Comparison of ENCODE assay signal across 20 cellular contexts in the genomic region with DNA sequence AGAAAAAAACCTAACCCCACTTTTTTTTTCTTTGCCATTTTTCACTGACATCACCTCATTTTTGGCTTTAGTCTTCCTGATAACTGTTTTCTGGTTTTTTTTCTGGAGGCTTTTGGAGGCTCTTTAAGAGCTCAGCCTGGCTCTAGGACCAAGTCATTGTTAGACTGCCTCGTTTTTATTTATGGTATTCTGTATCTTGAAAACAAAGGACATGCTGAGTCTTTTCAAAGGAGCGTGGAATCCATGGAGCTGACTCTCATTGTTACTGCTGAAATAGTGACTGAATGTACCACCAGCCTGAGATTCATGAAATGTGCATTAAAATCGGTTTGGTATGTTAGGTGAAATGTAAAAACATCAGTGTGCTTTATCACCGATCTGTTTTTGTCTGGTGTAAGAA. TPM values are rescaled to one million over a fixed set of nuclear protein-coding genes. Genes with fewer than 3 reads are reported as not detected.
A peak's percentile ranks its signal among the peaks of the same experiment; 100 is the strongest.
DNase-seq lines count a peak whose midpoint lies in the region; ATAC-seq and TF ChIP-seq lines count a peak whose summit lies in the region.
"Had no signal": no experiment of that assay in that cellular context is flagged by ENCODE, and none has a peak within 500 bp of the region (broad histone marks: within the 10 kb centered on the region; RNA-seq: fewer than 3 reads in every experiment).

No MANE protein-coding gene starts in this region.

- peaks cover 4 to 27% (median 8%) of the 10 kb centered on the region in 5 experiments for H3K9me3 Mint-ChIP-seq in brain
- no peaks in the 10 kb centered on the region for H3K9me3 Mint-ChIP-seq in stimulated activated memory B cell treated with anti-CD40 and anti-IgM and Interleukin-4, amounts not matched to agents 10 μg/mL and 1 μg/mL and 100 μg/mL, for 72 hours
- H3K9me3 Mint-ChIP-seq in activated naive CD4-positive, alpha-beta T cell treated with anti-CD3 and anti-CD28 coated beads, Interleukin-2, amount 50 U/mL, for 72 hours = peaks cover 0 to 8% of the 10 kb centered on the region in 2 donors
- H3K9me3 Mint-ChIP-seq: central memory CD8-positive, alpha-beta T cell had no signal

- H3K4me3 Mint-ChIP-seq in brain = peak overlapping the region; percentile 0 to 33 (median 19)
- no peak overlapping the region for H3K4me3 Mint-ChIP-seq in stimulated activated memory B cell treated with anti-CD40 and anti-IgM and Interleukin-4, amounts not matched to agents 10 μg/mL and 1 μg/mL and 100 μg/mL, for 72 hours
- H3K4me3 Mint-ChIP-seq: activated CD4-positive, alpha-beta memory T cell treated with anti-CD3 and anti-CD28 coated beads, Interleukin-2, amount 10 ng/mL, durations not matched to agents 7 days and 5 days; activated T-cell treated with anti-CD3 and anti-CD28 coated beads, Interleukin-2, amount 50 U/mL, for 72 hours; CD8-positive, alpha-beta memory T cell; central memory CD8-positive, alpha-beta T cell; effector memory CD8-positive, alpha-beta T cell; natural killer cell had no signal

- H3K4me1 ChIP-seq in HAP-1 (peaks cover 8% of the 10 kb centered on the region), adrenal gland (replicated peaks in 1 of 2) (peaks cover 3 to 21% of the 10 kb centered on the region in 2 donors)

- TF ChIP-seq CTCF in BJ (IDR thresholded peaks at IDR 0.05; ENCODE audit: insufficient read depth, low read depth, low read length) (no peak), brain (conservative IDR thresholded peaks at IDR 0.05) (no peak), adrenal gland (IDR thresholded peaks at IDR 0.05) (no peak)

- WGBS in adrenal gland, 4 donors = 62 to 69% (median 65%) methylated on average over 4 of the region's 4 CpGs

- H3K36me3 ChIP-seq in BJ (ENCODE audit: control insufficient read depth, insufficient read depth, low read length) (no peaks in the 10 kb centered on the region), HAP-1 (replicated peaks) (no peaks in the 10 kb centered on the region), adrenal gland (replicated peaks in 1 of 2) (no peaks in the 10 kb centered on the region)
- H3K36me3 ChIP-seq: MG63, stomach, vagina had no signal

- POLR2A ChIA-PET in BJ (lab: Charles Lee) = no interaction called here

- peak overlapping the region; percentile 2; the same call in 1 of the 2 replicates for H3K4me3 ChIP-seq in BJ (ENCODE audit: low read depth, low read length)
- H3K4me3 ChIP-seq in HAP-1 = no peak overlapping the region
- H3K4me3 ChIP-seq in adrenal gland = no peak overlapping the region
- H3K4me3 ChIP-seq: MG63, stomach, vagina had no signal

- peaks cover 49% of the 10 kb centered on the region for H3K36me3 Mint-ChIP-seq in brain
- no peaks in the 10 kb centered on the region for H3K36me3 Mint-ChIP-seq in stimulated activated memory B cell treated with anti-CD40 and anti-IgM and Interleukin-4, amounts not matched to agents 10 μg/mL and 1 μg/mL and 100 μg/mL, for 72 hours
- no peaks in the 10 kb centered on the region for H3K36me3 Mint-ChIP-seq in activated naive CD4-positive, alpha-beta T cell treated with anti-CD3 and anti-CD28 coated beads, Interleukin-2, amount 50 U/mL, for 72 hours
- H3K36me3 Mint-ChIP-seq: CD8-positive, alpha-beta memory T cell; natural killer cell had no signal

- intact Hi-C loops in adrenal gland (cut with DNase I) = no loop called here

- H3K9me3 ChIP-seq in HAP-1 = no peaks in the 10 kb centered on the region
- H3K9me3 ChIP-seq in adrenal gland (replicated peaks in 1 of 3) = no peaks in the 10 kb centered on the region
- H3K9me3 ChIP-seq: MG63, stomach, vagina had no signal

- H3K27me3 Mint-ChIP-seq in brain = no peaks in the 10 kb centered on the region
- peaks cover 11% of the 10 kb centered on the region for H3K27me3 Mint-ChIP-seq in stimulated activated memory B cell treated with anti-CD40 and anti-IgM and Interleukin-4, amounts not matched to agents 10 μg/mL and 1 μg/mL and 100 μg/mL, for 72 hours
- H3K27me3 Mint-ChIP-seq: activated CD4-positive, alpha-beta memory T cell treated with anti-CD3 and anti-CD28 coated beads, Interleukin-2, amount 10 ng/mL, durations not matched to agents 7 days and 5 days; CD8-positive, alpha-beta memory T cell; central memory CD8-positive, alpha-beta T cell; effector memory CD8-positive, alpha-beta T cell had no signal

- H3K27me3 ChIP-seq in BJ (ENCODE audit: control insufficient read depth, insufficient read depth, low read length) (no peaks in the 10 kb centered on the region), HAP-1 (ENCODE audit: low read depth) (no peaks in the 10 kb centered on the region), adrenal gland (no peaks in the 10 kb centered on the region)
- H3K27me3 ChIP-seq: MG63, stomach, vagina had no signal

- H3K27ac ChIP-seq in adrenal gland = no peak overlapping the region
- H3K27ac ChIP-seq: stomach, vagina had no signal

- CTCF ChIA-PET in BJ (lab: Yijun Ruan, JAX) = interaction anchor here (0.5 to 1.8 kb wide), 2 partner anchors 46 to 90 kb away, joined by 4 to 6 read pairs; no protein-coding TSS in a partner anchor

- no peak for DNase-seq in BJ (ENCODE audit: low read depth)
- peak; percentile 48 to 89 for DNase-seq in HAP-1 (ENCODE audit: low spot score in 2 of 2)
- DNase-seq in midbrain (lab: John Stamatoyannopoulos, UW) = peak; percentile 27
- no peak for DNase-seq in adrenal gland
- no peak for DNase-seq in activated naive CD4-positive, alpha-beta T cell treated with anti-CD3 and anti-CD28 coated beads, Interleukin-2, amount 50 U/mL, for 72 hours (ENCODE audit: low spot score in 2 of 2)
- DNase-seq: activated CD4-positive, alpha-beta memory T cell treated with anti-CD3 and anti-CD28 coated beads, Interleukin-2, amount 10 ng/mL, durations not matched to agents 7 days and 5 days; activated T-cell treated with anti-CD3 and anti-CD28 coated beads, Interleukin-2, amount 50 U/mL, for 72 hours; CD8-positive, alpha-beta memory T cell; effector memory CD8-positive, alpha-beta T cell; foreskin melanocyte; MG63; natural killer cell; NCI-H2029 treated with DMSO at 0.1 percent for 48 hours; NCI-H774; stomach had no signal

- H3K4me1 Mint-ChIP-seq in brain = peaks cover 17% of the 10 kb centered on the region
- H3K4me1 Mint-ChIP-seq in stimulated activated memory B cell treated with anti-CD40 and anti-IgM and Interleukin-4, amounts not matched to agents 10 μg/mL and 1 μg/mL and 100 μg/mL, for 72 hours = no peaks in the 10 kb centered on the region
- H3K4me1 Mint-ChIP-seq: activated CD4-positive, alpha-beta memory T cell treated with anti-CD3 and anti-CD28 coated beads, Interleukin-2, amount 10 ng/mL, durations not matched to agents 7 days and 5 days; CD8-positive, alpha-beta memory T cell; central memory CD8-positive, alpha-beta T cell; natural killer cell had no signal

- in situ Hi-C loops in HAP-1 (cut with MboI; ENCODE audit: low sequenced_read_pairs) = no loop called here

- ATAC-seq in stimulated activated memory B cell treated with anti-CD40 and anti-IgM and Interleukin-4, amounts not matched to agents 10 μg/mL and 1 μg/mL and 100 μg/mL, for 72 hours = no peak
- no peak for ATAC-seq in activated naive CD4-positive, alpha-beta T cell treated with anti-CD3 and anti-CD28 coated beads, Interleukin-2, amount 50 U/mL, for 72 hours
- no peak for ATAC-seq in HG02610 (IDR thresholded peaks at IDR 0.05; ENCODE audit: unreplicated experiment)
- ATAC-seq: activated T-cell treated with anti-CD3 and anti-CD28 coated beads, Interleukin-2, amount 50 U/mL, for 72 hours; effector memory CD8-positive, alpha-beta T cell; natural killer cell had no signal

- peak overlapping the region; percentile 22 to 73 (median 59) for H3K27ac Mint-ChIP-seq in brain
- H3K27ac Mint-ChIP-seq in stimulated activated memory B cell treated with anti-CD40 and anti-IgM and Interleukin-4, amounts not matched to agents 10 μg/mL and 1 μg/mL and 100 μg/mL, for 72 hours = no peak overlapping the region
- H3K27ac Mint-ChIP-seq in activated naive CD4-positive, alpha-beta T cell treated with anti-CD3 and anti-CD28 coated beads, Interleukin-2, amount 50 U/mL, for 72 hours = no peak overlapping the region
- H3K27ac Mint-ChIP-seq: activated CD4-positive, alpha-beta memory T cell treated with anti-CD3 and anti-CD28 coated beads, Interleukin-2, amount 10 ng/mL, durations not matched to agents 7 days and 5 days; activated T-cell treated with anti-CD3 and anti-CD28 coated beads, Interleukin-2, amount 50 U/mL, for 72 hours; CD8-positive, alpha-beta memory T cell; effector memory CD8-positive, alpha-beta T cell; natural killer cell had no signal

- no peak for TF ChIP-seq POLR2A in adrenal gland (IDR thresholded peaks at IDR 0.05)

RNA-seq across cellular contexts. Expression of a gene that starts 28.0 kb away (rescaled TPM):
- polyA plus RNA-seq in BJ (2011; rRNA removed) (27.5 and 27.7 TPM in 2 replicates), brain (ENCODE audit: insufficient read depth, low read depth, low replicate concordance) (4.0 TPM), adrenal gland (10 to 100 TPM in 1 of 3 donors, 1 to 10 TPM in 2; 2.4 to 18.6 (median 4.4) TPM)
- 39.2 and 47.9 TPM in 2 replicates for polyA minus RNA-seq in BJ (2011; rRNA and poly(A)+ RNA removed)
- total RNA-seq in adrenal gland = 10 to 100 TPM; 10.7 to 31.5 (median 15.0) TPM
- not detected for total RNA-seq in activated naive CD4-positive, alpha-beta T cell treated with anti-CD3 and anti-CD28 coated beads, Interleukin-2, amount 50 U/mL, for 72 hours
- total RNA-seq: activated CD4-positive, alpha-beta memory T cell treated with anti-CD3 and anti-CD28 coated beads, Interleukin-2, amount 10 ng/mL, durations not matched to agents 7 days and 5 days had no signal
- polyA plus RNA-seq: CD8-positive, alpha-beta memory T cell had no signal

Comparison
In these comparisons a context has a peak if more than half of its experiments do, and no peak if none do; other contexts are left out.
1. DNase-seq: peak in HAP-1 (2 of 2) and midbrain (single experiment); none in BJ (single experiment), adrenal gland (0 of 7) and activated naive CD4-positive, alpha-beta T cell treated with anti-CD3 and anti-CD28 coated beads, Interleukin-2, amount 50 U/mL, for 72 hours (0 of 2).
2. H3K27ac Mint-ChIP-seq: peak in brain (5 of 5); none in stimulated activated memory B cell treated with anti-CD40 and anti-IgM and Interleukin-4, amounts not matched to agents 10 μg/mL and 1 μg/mL and 100 μg/mL, for 72 hours (single experiment) and activated naive CD4-positive, alpha-beta T cell treated with anti-CD3 and anti-CD28 coated beads, Interleukin-2, amount 50 U/mL, for 72 hours (0 of 2).